ENCODE assay signal across 1 cellular context in genomic region chr14:74350211-74350943, GRCh38.
TF ChIP-seq lines count a peak whose summit lies in the region.

No MANE protein-coding gene starts in this region.

TF ChIP-seq in GM23338, 12 proteins besides CTCF, POLR2A, EP300 and RAD21:
- peak; percentile 28 for TF ChIP-seq POLR2AphosphoS5 (IDR thresholded peaks at IDR 0.05; ENCODE audit: low read depth)
- no peak for TF ChIP-seq NANOG (IDR thresholded peaks at IDR 0.05; ENCODE audit: borderline replicate concordance)
